ENCODE assay signal across 9 cellular contexts in genomic region chr2:218271487-218271797, GRCh38. TPM values are rescaled to one million over a fixed set of nuclear protein-coding genes. Genes with fewer than 3 reads are reported as not detected.
DNase-seq lines count a peak whose midpoint lies in the region; ATAC-seq and TF ChIP-seq lines count a peak whose summit lies in the region.
"Had no signal": no experiment of that assay in that cellular context is flagged by ENCODE, and none has a peak within 500 bp of the region (broad histone marks: within the 10 kb centered on the region; RNA-seq: fewer than 3 reads in every experiment).

No MANE protein-coding gene starts in this region.

- no peaks in the 10 kb centered on the region for H3K9me3 ChIP-seq in SJCRH30 (replicated peaks)

- H3K4me1 ChIP-seq in SJCRH30 = peaks cover 6% of the 10 kb centered on the region
- peaks cover 21% of the 10 kb centered on the region for H3K4me1 ChIP-seq in rectal smooth muscle tissue (ENCODE audit: control insufficient read depth, insufficient read depth, low read length)

- H3K27ac ChIP-seq in SJCRH30 (no peak overlapping the region), rectal smooth muscle tissue (ENCODE audit: low read depth, low read length) (peak overlapping the region; percentile 25)

- H3K4me3 ChIP-seq in GM06990 (replicated peaks; ENCODE audit: low read depth, low read length) (peak overlapping the region; percentile 87), SJCRH30 (peak overlapping the region; percentile 70), fibroblast of mammary gland (ENCODE audit: control insufficient read depth, low read depth, low read length) (peak overlapping the region; percentile 94), rectal smooth muscle tissue (ENCODE audit: low read length) (peak overlapping the region; percentile 67)

- no peak overlapping the region for H3K9ac ChIP-seq in rectal smooth muscle tissue (ENCODE audit: low read length)

- ATAC-seq in GM21723 (IDR thresholded peaks at IDR 0.05; ENCODE audit: unreplicated experiment) = no peak
- ATAC-seq in GM19467 (IDR thresholded peaks at IDR 0.05; ENCODE audit: unreplicated experiment) = no peak

- H3K36me3 ChIP-seq in GM06990 (ENCODE audit: control insufficient read depth, insufficient read depth, low read length) (peaks cover 15% of the 10 kb centered on the region), SJCRH30 (peaks cover 12% of the 10 kb centered on the region; the same call in 1 of the 2 replicates), rectal smooth muscle tissue (ENCODE audit: control insufficient read depth, insufficient read depth, low read length) (peaks cover 25% of the 10 kb centered on the region)

- no peak for DNase-seq in GM06990 (ENCODE audit: extremely low read depth, insufficient read length)
- no peak for DNase-seq in SJCRH30
- no peak for DNase-seq in fibroblast of mammary gland (ENCODE audit: low read depth)
- DNase-seq in NCI-H510A treated with DMSO at 0.1 percent for 48 hours (lab: John Stamatoyannopoulos, UW) = no peak
- DNase-seq in effector CD4-positive, alpha-beta T cell = no peak
- DNase-seq: SHP77 treated with DMSO at 0.1 percent for 48 hours had no signal

- no peaks in the 10 kb centered on the region for H3K27me3 ChIP-seq in GM06990 (replicated peaks; ENCODE audit: control insufficient read depth, insufficient read depth, low read length)
- H3K27me3 ChIP-seq in SJCRH30 = no peaks in the 10 kb centered on the region
- no peaks in the 10 kb centered on the region for H3K27me3 ChIP-seq in rectal smooth muscle tissue (ENCODE audit: control insufficient read depth, insufficient read depth, low read length)

- TF ChIP-seq CTCF in GM06990 (IDR thresholded peaks at IDR 0.05; ENCODE audit: insufficient read depth, low read length, poor library complexity, severe bottlenecking) (no peak), fibroblast of mammary gland (conservative IDR thresholded peaks at IDR 0.05; ENCODE audit: control insufficient read depth, insufficient read depth, low read depth, low read length) (no peak)

RNA-seq across cellular contexts. Expression of gene PNKD, which starts 1.1 kb away (rescaled TPM):
- total RNA-seq in SJCRH30 (2014; rRNA removed; shearing (Covaris generic)) = 49.8 and 57.9 TPM in 2 replicates

RNA-seq across cellular contexts. Expression of gene AAMP, which starts 1.5 kb away (rescaled TPM):
- total RNA-seq in SJCRH30 (2014; rRNA removed; shearing (Covaris generic)) = 125 and 149 TPM in 2 replicates

RNA-seq across cellular contexts. Expression of gene GPBAR1, which starts 10.6 kb away (rescaled TPM):
- 0.24 and 0.25 TPM in 2 replicates for total RNA-seq in SJCRH30 (2014; rRNA removed; shearing (Covaris generic))

RNA-seq across cellular contexts. Expression of gene TMBIM1, which starts 20.9 kb away (rescaled TPM):
- 10.3 and 11.2 TPM in 2 replicates for total RNA-seq in SJCRH30 (2014; rRNA removed; shearing (Covaris generic))

RNA-seq across cellular contexts. Expression of gene ARPC2, which starts 54.5 kb away (rescaled TPM):
- 141 and 150 TPM in 2 replicates for total RNA-seq in SJCRH30 (2014; rRNA removed; shearing (Covaris generic))
